14 cellular contexts compared by ENCODE assay signal in genomic region chr6:34386316-34387137, GRCh38. TPM values are rescaled to one million over a fixed set of nuclear protein-coding genes. Genes with fewer than 3 reads are reported as not detected.
DNase-seq lines count a peak whose midpoint lies in the region; ATAC-seq, FAIRE-seq and TF ChIP-seq lines count a peak whose summit lies in the region.
"Had no signal": no experiment of that assay in that cellular context is flagged by ENCODE, and none has a peak within 500 bp of the region (broad histone marks: within the 10 kb centered on the region; RNA-seq: fewer than 3 reads in every experiment).

No MANE protein-coding gene starts in this region.

- peaks cover 96% of the 10 kb centered on the region for H3K79me2 ChIP-seq in endothelial cell of umbilical vein (ENCODE audit: control insufficient read depth, insufficient read depth, low read length)
- peaks cover 84% of the 10 kb centered on the region for H3K79me2 ChIP-seq in osteoblast (ENCODE audit: insufficient read depth, low read length)

- POLR2A ChIA-PET in endothelial cell of umbilical vein (lab: Charles Lee), result no interaction called here

- H3K4me3 ChIP-seq in endothelial cell of umbilical vein (replicated peaks in 1 of 3; ENCODE audit: insufficient read depth in 1 of 3, low read depth in 1 of 3, low read length in 3 of 3) (no peak overlapping the region), osteoblast (ENCODE audit: insufficient read depth, low read length) (no peak overlapping the region)
- H3K4me3 ChIP-seq: skin epidermis, stomach had no signal

- FAIRE-seq in endothelial cell of umbilical vein (lab: Jason Lieb, UNC), result peak; percentile 59
- FAIRE-seq: G401.6 had no signal

- no peaks in the 10 kb centered on the region for H3K9me1 ChIP-seq in endothelial cell of umbilical vein (replicated peaks; ENCODE audit: control insufficient read depth, extremely low read depth, insufficient read depth, low read length)

- H3K9me3 ChIP-seq in endothelial cell of umbilical vein (replicated peaks; ENCODE audit: control insufficient read depth, insufficient read depth, low read length), result no peaks in the 10 kb centered on the region
- H3K9me3 ChIP-seq in osteoblast (ENCODE audit: low read depth, low read length), result no peaks in the 10 kb centered on the region
- H3K9me3 ChIP-seq: stomach had no signal

- ATAC-seq in GM19455 (IDR thresholded peaks at IDR 0.05; ENCODE audit: unreplicated experiment), result no peak

- H3K27ac ChIP-seq in endothelial cell of umbilical vein (ENCODE audit: insufficient read depth, low read depth, low read length) (no peak overlapping the region), osteoblast (ENCODE audit: low read depth, low read length) (peak overlapping the region; percentile 36)
- H3K27ac ChIP-seq: skin epidermis, stomach had no signal

- DNase-seq in ELR (ENCODE audit: low read depth) (peak; percentile 93), NCI-H226 (peak; percentile 36), endothelial cell of umbilical vein (ENCODE audit: low read depth, low spot score) (peak; percentile 19), osteoblast (ENCODE audit: insufficient read length, low spot score, missing footprints) (peak; percentile 87), NCI-H345 (lab: John Stamatoyannopoulos, UW) (no peak), HT-29 (ENCODE audit: low spot score) (no peak)
- no peak for DNase-seq in activated CD4-positive, alpha-beta T cell treated with anti-CD3 and anti-CD28 coated beads for 48 hours
- DNase-seq: activated CD4-positive, alpha-beta memory T cell treated with anti-CD3 and anti-CD28 coated beads for 36 hours; immature natural killer cell; Right ventricle myocardium superior; stomach had no signal

- TF ChIP-seq CTCF in endothelial cell of umbilical vein (IDR thresholded peaks at IDR 0.05; ENCODE audit: extremely low read depth in 1 of 2, insufficient read depth in 1 of 2, low read depth in 1 of 2, low read length in 2 of 2) (no peak), osteoblast (IDR thresholded peaks at IDR 0.05; ENCODE audit: extremely low read depth, low read depth, low read length) (no peak)

- intact Hi-C loops in endothelial cell of umbilical vein (cut with micrococcal nuclease), result no loop called here

- BruUV-seq in endothelial cell of umbilical vein (replicated peaks; lab: Mats Ljungman, UMichigan), result no TSS peak

- CTCF ChIA-PET in endothelial cell of umbilical vein (lab: Charles Lee), result interaction anchor here (1.2 kb wide), 1 partner anchor 8 kb away, joined by 3 read pairs; no protein-coding TSS in a partner anchor

- no peak overlapping the region for H3K9ac ChIP-seq in endothelial cell of umbilical vein (replicated peaks; ENCODE audit: extremely low read depth, insufficient read depth, low read length)

- H3K4me2 ChIP-seq in endothelial cell of umbilical vein (ENCODE audit: insufficient read depth, low read length) (no peak overlapping the region), osteoblast (ENCODE audit: insufficient read depth, low read length) (no peak overlapping the region)

- H3K36me3 ChIP-seq in endothelial cell of umbilical vein (ENCODE audit: control insufficient read depth in 2 of 2, extremely low read depth in 1 of 2, insufficient read depth in 2 of 2, low read length in 2 of 2) (no peaks in the 10 kb centered on the region), osteoblast (ENCODE audit: insufficient read depth, low read length) (no peaks in the 10 kb centered on the region)
- H3K36me3 ChIP-seq: stomach had no signal

- no peak for TF ChIP-seq POLR2A in endothelial cell of umbilical vein (IDR thresholded peaks at IDR 0.05; ENCODE audit: low read depth, low read length)

- H3K27me3 ChIP-seq in endothelial cell of umbilical vein (ENCODE audit: control insufficient read depth in 2 of 2, insufficient read depth in 2 of 2, low read length in 2 of 2) (no peaks in the 10 kb centered on the region), osteoblast (ENCODE audit: insufficient read depth, low read length) (no peaks in the 10 kb centered on the region)
- H3K27me3 ChIP-seq: stomach had no signal

- H4K20me1 ChIP-seq in endothelial cell of umbilical vein (replicated peaks; ENCODE audit: control insufficient read depth, extremely low read depth, insufficient read depth, low read length) (no peaks in the 10 kb centered on the region), osteoblast (ENCODE audit: insufficient read depth, low read length) (peaks cover 52% of the 10 kb centered on the region)

- dilution Hi-C loops in endothelial cell of umbilical vein (cut with MboI; ENCODE audit: extremely low pct_ligation_motif_present, low sequenced_read_pairs), result no loop called here

- H2AFZ ChIP-seq in endothelial cell of umbilical vein (ENCODE audit: low read depth, low read length) (no peak overlapping the region), osteoblast (ENCODE audit: low read length) (no peak overlapping the region)

- H3K4me1 ChIP-seq in endothelial cell of umbilical vein (ENCODE audit: control insufficient read depth, extremely low read depth, insufficient read depth, low read length) (peaks cover 5% of the 10 kb centered on the region), osteoblast (ENCODE audit: insufficient read depth, low read length) (peaks cover 36% of the 10 kb centered on the region)

TF ChIP-seq in endothelial cell of umbilical vein, 7 proteins besides CTCF, POLR2A, EP300 and RAD21:
- no peak for TF ChIP-seq JUN (IDR thresholded peaks at IDR 0.05; ENCODE audit: borderline replicate concordance, insufficient read depth, insufficient read length, low read depth)
- no peak for TF ChIP-seq POLR2AphosphoS5 (IDR thresholded peaks at IDR 0.05; ENCODE audit: insufficient read depth, low read depth, low read length)
- no peak for TF ChIP-seq EZH2 (IDR thresholded peaks at IDR 0.05; ENCODE audit: borderline replicate concordance, low read depth, low read length, severe bottlenecking)
- no peak for TF ChIP-seq MYC (IDR thresholded peaks at IDR 0.05; ENCODE audit: low read depth, low read length)
- no peak for TF ChIP-seq FOS (IDR thresholded peaks at IDR 0.05; ENCODE audit: borderline replicate concordance, insufficient read depth, low read length)
- no peak for TF ChIP-seq MAX (IDR thresholded peaks at IDR 0.05; ENCODE audit: insufficient read depth, insufficient read length)
- no peak for TF ChIP-seq GATA2 (IDR thresholded peaks at IDR 0.05; ENCODE audit: insufficient read depth, insufficient read length, low read depth, low read length)

RNA-seq across cellular contexts. Expression of gene NUDT3, which starts 5.9 kb away (rescaled TPM):
- total RNA-seq in endothelial cell of umbilical vein (30.9 and 31.7 TPM in 2 replicates), osteoblast (37.6 and 42.4 TPM in 2 replicates)
- 10.9 and 11.9 TPM in 2 replicates for polyA plus RNA-seq in endothelial cell of umbilical vein
- 15.6 and 15.8 TPM in 2 replicates for polyA plus RNA-seq in endothelial cell of umbilical vein (2011; cell fraction: cytosol; rRNA removed)
- polyA plus RNA-seq in endothelial cell of umbilical vein (2011; cell fraction: nucleus; rRNA removed), result 16.5 and 18.9 TPM in 2 replicates
- 5.4 and 5.8 TPM in 2 replicates for polyA plus RNA-seq in endothelial cell of umbilical vein (2012)
- polyA minus RNA-seq in endothelial cell of umbilical vein, result 31.0 and 32.2 TPM in 2 replicates
- polyA minus RNA-seq in endothelial cell of umbilical vein (2011; cell fraction: cytosol; rRNA and poly(A)+ RNA removed), result 18.6 TPM
- 11.4 and 16.3 TPM in 2 replicates for polyA minus RNA-seq in endothelial cell of umbilical vein (2011; cell fraction: nucleus; rRNA and poly(A)+ RNA removed)
- total RNA-seq in HT-29 (2014; rRNA removed; shearing (Covaris generic)), result 20.0 and 20.7 TPM in 2 replicates

RNA-seq across cellular contexts. Expression of gene RPS10, which starts 39.3 kb away (rescaled TPM):
- total RNA-seq in endothelial cell of umbilical vein (1,295 and 1,416 TPM in 2 replicates), osteoblast (1,993 and 2,228 TPM in 2 replicates)
- 5,496 and 6,036 TPM in 2 replicates for polyA plus RNA-seq in endothelial cell of umbilical vein
- polyA plus RNA-seq in endothelial cell of umbilical vein (2011; cell fraction: cytosol; rRNA removed), result 5,042 and 6,173 TPM in 2 replicates
- 1,206 and 1,299 TPM in 2 replicates for polyA plus RNA-seq in endothelial cell of umbilical vein (2011; cell fraction: nucleus; rRNA removed)
- polyA plus RNA-seq in endothelial cell of umbilical vein (2012), result 2,319 and 2,342 TPM in 2 replicates
- 1,263 and 1,381 TPM in 2 replicates for polyA minus RNA-seq in endothelial cell of umbilical vein
- 837 TPM for polyA minus RNA-seq in endothelial cell of umbilical vein (2011; cell fraction: cytosol; rRNA and poly(A)+ RNA removed)
- polyA minus RNA-seq in endothelial cell of umbilical vein (2011; cell fraction: nucleus; rRNA and poly(A)+ RNA removed), result 112 TPM in 2 replicates
- 2,917 and 3,132 TPM in 2 replicates for total RNA-seq in HT-29 (2014; rRNA removed; shearing (Covaris generic))

Comparison
In these comparisons a context has a peak if more than half of its experiments do, and no peak if none do; other contexts are left out.
1. DNase-seq: peak in ELR (single experiment), NCI-H226 (single experiment), endothelial cell of umbilical vein (single experiment) and osteoblast (single experiment); none in NCI-H345 (single experiment), activated CD4-positive, alpha-beta T cell treated with anti-CD3 and anti-CD28 coated beads for 48 hours (single experiment) and HT-29 (single experiment).